In genomic region chr15:42450434-42450790, GRCh38 we compare ENCODE assay signal across 1 cellular context.
TF ChIP-seq lines count a peak whose summit lies in the region.

No MANE protein-coding gene starts in this region.

TF ChIP-seq in K562, 482 proteins besides CTCF, POLR2A, EP300 and RAD21:
- no peak for TF ChIP-seq HOXB6 (CRISPR knock-in tag; IDR thresholded peaks at IDR 0.05; ENCODE audit: borderline replicate concordance)
- no peak for TF ChIP-seq RERE (CRISPR knock-in tag; IDR thresholded peaks at IDR 0.05; ENCODE audit: borderline replicate concordance)
